Comparison of ENCODE assay signal across 8 cellular contexts in genomic region chr3:107522510-107523360, GRCh38. TPM values are rescaled to one million over a fixed set of nuclear protein-coding genes. Genes with fewer than 3 reads are reported as not detected.
DNase-seq lines count a peak whose midpoint lies in the region; ATAC-seq and TF ChIP-seq lines count a peak whose summit lies in the region.

BBX (plus strand) TSS chr3:107522962; CDS start chr3:107710461, 187,499 bp downstream.

- H3K4ac ChIP-seq in trophoblast cell (ENCODE audit: low read depth, low read length), result peak within 1 kb of the TSS; percentile 48

- no peaks in the 10 kb centered on the region for H3K27me3 ChIP-seq in trophoblast cell (ENCODE audit: insufficient read depth, low read length)
- H3K27me3 ChIP-seq in tibial nerve, result no peaks in the 10 kb centered on the region

- ATAC-seq in HG02870 (IDR thresholded peaks at IDR 0.05; ENCODE audit: unreplicated experiment), result peak; percentile 94

- H3K18ac ChIP-seq in trophoblast cell (ENCODE audit: low read length), result peak within 1 kb of the TSS; percentile 79

- peak within 1 kb of the TSS; percentile 84 for H4K12ac ChIP-seq in trophoblast cell (ENCODE audit: low read depth, low read length)

- H3K79me2 ChIP-seq in trophoblast cell (ENCODE audit: control insufficient read depth, insufficient read depth, low read length, poor library complexity), result peaks cover 17% of the 10 kb centered on the region

- H2AFZ ChIP-seq in trophoblast cell (ENCODE audit: insufficient read depth, low read length, poor library complexity), result peak within 1 kb of the TSS; percentile 75

- H3K27ac ChIP-seq in adipose tissue (ENCODE audit: low read depth, low read length), result peak within 1 kb of the TSS; percentile 51
- peak within 1 kb of the TSS; percentile 84 for H3K27ac ChIP-seq in trophoblast cell (ENCODE audit: low read depth, low read length)
- H3K27ac ChIP-seq in tibial nerve, result peak within 1 kb of the TSS; percentile 88 to 98 (median 96)

- intact Hi-C loops in cardiac septum (cut with DNase I), result no loop called here

- 1% methylated on average over 46 to 51 of the region's 51 CpGs for WGBS in adipose tissue, 3 donors
- no CpG with 5 or more reads among the region's 51 CpGs for WGBS in trophoblast cell (ENCODE audit: extremely low coverage, insufficient coverage, insufficient read length)
- WGBS in tibial nerve, 2 donors, result 1% methylated on average over 23 to 49 of the region's 51 CpGs

- H4K8ac ChIP-seq in trophoblast cell (ENCODE audit: low read depth, low read length), result peak within 1 kb of the TSS; percentile 82

- H3K79me1 ChIP-seq in trophoblast cell (ENCODE audit: low read length), result peaks cover 24% of the 10 kb centered on the region

- H3K9ac ChIP-seq in trophoblast cell (ENCODE audit: low read length), result peak within 1 kb of the TSS; percentile 78

- peak in 1 of 2 donors; percentile 97 for TF ChIP-seq EP300 in tibial nerve (IDR thresholded peaks at IDR 0.05)

- peak within 1 kb of the TSS; percentile 77 for H3K14ac ChIP-seq in trophoblast cell (ENCODE audit: low read length)

- H2AK5ac ChIP-seq in trophoblast cell (ENCODE audit: low read length), result no peak within 1 kb of the TSS

- in situ Hi-C loops in GM13976 (cut with MboI; ENCODE audit: low sequenced_read_pairs, unreplicated experiment), result no loop called here

- DNase-seq in GM13976 (ENCODE audit: low spot score) (peak; percentile 83), NCI-H146 (lab: John Stamatoyannopoulos, UW) (peak; percentile 95), T-helper 1 cell (peak; percentile 71 to 95 (median 79)), cardiac septum (ENCODE audit: low spot score) (peak; percentile 95), trophoblast cell (peak; percentile 91 to 97), tibial nerve (ENCODE audit: low spot score in 2 of 2) (peak; percentile 94 to 99)

- H3K9me3 ChIP-seq in trophoblast cell (ENCODE audit: insufficient read depth, low read depth, low read length) (no peaks in the 10 kb centered on the region), tibial nerve (no peaks in the 10 kb centered on the region)

- TF ChIP-seq CTCF in GM13976 (IDR thresholded peaks at IDR 0.05; ENCODE audit: borderline replicate concordance, control extremely low read depth, extremely low read depth, insufficient read depth, missing control alignments) (no peak), tibial nerve (IDR thresholded peaks at IDR 0.05) (peak in 2 of 5 experiments; percentile 14 to 48)

- H2BK120ac ChIP-seq in trophoblast cell (ENCODE audit: insufficient read depth, low read length, poor library complexity), result peak within 1 kb of the TSS; percentile 68

- peaks cover 2 to 5% of the 10 kb centered on the region in 2 experiments for H3K4me1 ChIP-seq in trophoblast cell (ENCODE audit: control insufficient read depth in 1 of 2, insufficient read depth in 2 of 2, low read length in 2 of 2)
- peaks cover 0 to 11% (median 8%) of the 10 kb centered on the region in 4 donors for H3K4me1 ChIP-seq in tibial nerve

- peak within 1 kb of the TSS; percentile 88 for H3K4me3 ChIP-seq in trophoblast cell (ENCODE audit: low read depth, low read length)
- peak within 1 kb of the TSS; percentile 66 to 91 (median 78) for H3K4me3 ChIP-seq in tibial nerve

- H3K4me2 ChIP-seq in trophoblast cell (ENCODE audit: low read length), result peak within 1 kb of the TSS; percentile 90

- peak within 1 kb of the TSS; percentile 71 for H4K91ac ChIP-seq in trophoblast cell (ENCODE audit: low read depth, low read length)

- H2BK5ac ChIP-seq in trophoblast cell (ENCODE audit: low read depth, low read length, poor library complexity), result peak within 1 kb of the TSS; percentile 86

- no peaks in the 10 kb centered on the region for H3K36me3 ChIP-seq in trophoblast cell (ENCODE audit: control insufficient read depth in 1 of 2, insufficient read depth in 2 of 2, low read length in 2 of 2)
- no peaks in the 10 kb centered on the region for H3K36me3 ChIP-seq in tibial nerve

- H3K23ac ChIP-seq in trophoblast cell (ENCODE audit: low read length), result no peak within 1 kb of the TSS

- TF ChIP-seq POLR2A in tibial nerve (IDR thresholded peaks at IDR 0.05), result peak; percentile 78 to 88

- H2BK12ac ChIP-seq in trophoblast cell (ENCODE audit: low read length), result no peak within 1 kb of the TSS

RNA-seq across cellular contexts. Expression of gene BBX, which starts in this region (rescaled TPM):
- 10 to 100 TPM in 1 of 3 donors, 1 to 10 TPM in 2; 4.7 to 10.3 (median 8.7) TPM for polyA plus RNA-seq in adipose tissue
- total RNA-seq in cardiac septum, result 45.3 TPM
- 41.8 and 43.4 TPM in 2 replicates for polyA plus RNA-seq in trophoblast cell (2013)
- total RNA-seq in tibial nerve, result 100 to 1,000 TPM in 1 of 4 donors, 10 to 100 TPM in 3; 54.3 to 104 (median 88.1) TPM

Comparison
In these comparisons a context has a peak if more than half of its experiments do, and no peak if none do; other contexts are left out.
1. Peak in every context shown above with its lines: DNase-seq, ATAC-seq, H3K4me3 ChIP-seq and H3K27ac ChIP-seq.